Comparison of ENCODE assay signal across 15 cellular contexts in genomic region chr5:76269259-76269958, GRCh38.
DNase-seq lines count a peak whose midpoint lies in the region; ATAC-seq and TF ChIP-seq lines count a peak whose summit lies in the region.
"Had no signal": no experiment of that assay in that cellular context is flagged by ENCODE, and none has a peak within 500 bp of the region (broad histone marks: within the 10 kb centered on the region; RNA-seq: fewer than 3 reads in every experiment).

No MANE protein-coding gene starts in this region.

- ATAC-seq in GM23338 (no peak), HG03108 (IDR thresholded peaks at IDR 0.05; ENCODE audit: unreplicated experiment) (no peak)
- ATAC-seq: CD8-positive, alpha-beta T cell had no signal

- H3K27ac Mint-ChIP-seq in GM23338, result no peak overlapping the region
- H3K27ac Mint-ChIP-seq in activated naive CD4-positive, alpha-beta T cell treated with anti-CD3 and anti-CD28 coated beads, Interleukin-2, amount 10 ng/mL, durations not matched to agents 7 days and 5 days, result peak overlapping the region; percentile 74
- H3K27ac Mint-ChIP-seq: CD8-positive, alpha-beta T cell had no signal

- POLR2A ChIA-PET in SK-N-SH (lab: Yijun Ruan, JAX), result no interaction called here

- H3F3A ChIP-seq in GM23338 (replicated peaks; ENCODE audit: low read depth) (no peaks in the 10 kb centered on the region), SK-N-SH (replicated peaks; ENCODE audit: insufficient read depth) (no peaks in the 10 kb centered on the region)

- H2AFZ ChIP-seq in GM23338 (peak overlapping the region; percentile 81), SK-N-SH (ENCODE audit: low read depth) (no peak overlapping the region)
- H2AFZ ChIP-seq: GM23248 had no signal

- CTCF ChIA-PET in activated naive CD4-positive, alpha-beta T cell treated with anti-CD3 and anti-CD28 coated beads, Interleukin-2, amount 10 ng/mL, durations not matched to agents 7 days and 5 days (lab: Charles Lee), result interaction anchor here (0.9 to 1.8 kb wide), 4 partner anchors 13 to 280 kb away, joined by 3 to 6 read pairs (median 4); no protein-coding TSS in a partner anchor
- CTCF ChIA-PET in SK-N-SH (lab: Yijun Ruan, JAX), result no interaction called here

- H3K4me1 ChIP-seq in GM23338 (ENCODE audit: insufficient read depth) (no peaks in the 10 kb centered on the region; the same call in 1 of the 2 replicates), SK-N-SH (ENCODE audit: control insufficient read depth in 1 of 2, insufficient read depth in 2 of 2, low read depth in 1 of 2, low read length in 1 of 2) (peaks cover 0 to 6% of the 10 kb centered on the region in 2 experiments; a peak in 1 of 4 replicates)

- H3K4me3 Mint-ChIP-seq in GM23338, result no peak overlapping the region
- no peak overlapping the region for H3K4me3 Mint-ChIP-seq in activated naive CD4-positive, alpha-beta T cell treated with anti-CD3 and anti-CD28 coated beads, Interleukin-2, amount 10 ng/mL, durations not matched to agents 7 days and 5 days
- H3K4me3 Mint-ChIP-seq: CD8-positive, alpha-beta T cell had no signal

- H3K9me3 Mint-ChIP-seq in GM23338, result no peaks in the 10 kb centered on the region
- H3K9me3 Mint-ChIP-seq in activated naive CD4-positive, alpha-beta T cell treated with anti-CD3 and anti-CD28 coated beads, Interleukin-2, amount 10 ng/mL, durations not matched to agents 7 days and 5 days, result peaks cover 7% of the 10 kb centered on the region
- H3K9me3 Mint-ChIP-seq: CD8-positive, alpha-beta T cell had no signal

- H3K36me3 ChIP-seq in GM23338 (ENCODE audit: insufficient read depth), result no peaks in the 10 kb centered on the region
- no peaks in the 10 kb centered on the region for H3K36me3 ChIP-seq in SK-N-SH (replicated peaks in 1 of 2; ENCODE audit: control insufficient read depth in 1 of 2, insufficient read depth in 2 of 2, low read length in 1 of 2)
- H3K36me3 ChIP-seq: sigmoid colon, upper lobe of left lung had no signal

- H3K4me2 ChIP-seq in GM23338 (no peak overlapping the region), SK-N-SH (no peak overlapping the region)

- TF ChIP-seq EP300 in SK-N-SH (IDR thresholded peaks at IDR 0.05; ENCODE audit: borderline replicate concordance in 1 of 2, low read depth in 1 of 2, low read length in 1 of 2), result no peak

- H3K9me2 ChIP-seq in GM23338 (ENCODE audit: insufficient read depth), result no peaks in the 10 kb centered on the region
- no peaks in the 10 kb centered on the region for H3K9me2 ChIP-seq in SK-N-SH

- H3K9me3 ChIP-seq in SK-N-SH, result no peaks in the 10 kb centered on the region
- H3K9me3 ChIP-seq: sigmoid colon, upper lobe of left lung had no signal

- H3K4me3 ChIP-seq in GM23338 (no peak overlapping the region), SK-N-SH (ENCODE audit: low read depth in 2 of 2, low read length in 1 of 2) (no peak overlapping the region)
- H3K4me3 ChIP-seq: GM23248, sigmoid colon, upper lobe of left lung had no signal

- H3K79me2 ChIP-seq in GM23338 (replicated peaks; ENCODE audit: insufficient read depth), result no peaks in the 10 kb centered on the region
- no peaks in the 10 kb centered on the region for H3K79me2 ChIP-seq in SK-N-SH (ENCODE audit: insufficient read depth)

- 36% methylated on average over 10 of the region's 10 CpGs for WGBS in SK-N-SH (ENCODE audit: low lambda C conversion rate)

- no peaks in the 10 kb centered on the region for H3K36me3 Mint-ChIP-seq in GM23338 (ENCODE audit: low read depth)
- H3K36me3 Mint-ChIP-seq in activated naive CD4-positive, alpha-beta T cell treated with anti-CD3 and anti-CD28 coated beads, Interleukin-2, amount 10 ng/mL, durations not matched to agents 7 days and 5 days, result peaks cover 4% of the 10 kb centered on the region
- H3K36me3 Mint-ChIP-seq: CD8-positive, alpha-beta T cell had no signal

- H3K4me1 Mint-ChIP-seq in GM23338, result peaks cover 20% of the 10 kb centered on the region
- peaks cover 23% of the 10 kb centered on the region for H3K4me1 Mint-ChIP-seq in activated naive CD4-positive, alpha-beta T cell treated with anti-CD3 and anti-CD28 coated beads, Interleukin-2, amount 10 ng/mL, durations not matched to agents 7 days and 5 days

- TF ChIP-seq RAD21 in SK-N-SH (IDR thresholded peaks at IDR 0.05; ENCODE audit: low read length), result no peak

- H3K9ac ChIP-seq in SK-N-SH, result no peak overlapping the region
- H3K9ac ChIP-seq: GM23248 had no signal

- no peaks in the 10 kb centered on the region for H3K27me3 Mint-ChIP-seq in GM23338 (ENCODE audit: insufficient read depth, low read depth, poor library complexity)
- peaks cover 12% of the 10 kb centered on the region for H3K27me3 Mint-ChIP-seq in activated naive CD4-positive, alpha-beta T cell treated with anti-CD3 and anti-CD28 coated beads, Interleukin-2, amount 10 ng/mL, durations not matched to agents 7 days and 5 days

- no peaks in the 10 kb centered on the region for H3K27me3 ChIP-seq in GM23338 (ENCODE audit: insufficient read depth)
- no peaks in the 10 kb centered on the region for H3K27me3 ChIP-seq in SK-N-SH (ENCODE audit: insufficient read depth)
- H3K27me3 ChIP-seq: upper lobe of left lung had no signal

- peak; percentile 10 to 30 for DNase-seq in activated CD4-positive, alpha-beta T cell treated with anti-CD3 and anti-CD28 coated beads for 24 hours (ENCODE audit: low read depth in 2 of 2)
- no peak for DNase-seq in activated CD4-positive, alpha-beta T cell treated with anti-CD3 and anti-CD28 coated beads for 4 hours
- DNase-seq in GM23338 (ENCODE audit: low spot score) (no peak), SK-N-SH (no peak), AG20443 (ENCODE audit: low spot score) (no peak)
- DNase-seq in activated naive CD4-positive, alpha-beta T cell treated with anti-CD3 and anti-CD28 coated beads, Interleukin-2, amount 10 ng/mL, durations not matched to agents 7 days and 5 days, result peak; percentile 28
- DNase-seq in stimulated activated CD4-positive, alpha-beta T cell treated with anti-CD3 and anti-CD28 coated beads, Interleukin-4, amount 100 ng/mL, for 24 hours, result peak; percentile 58
- DNase-seq: CD8-positive, alpha-beta T cell; cortex of kidney; glutamatergic neuron; NCI-H774; sigmoid colon; upper lobe of left lung had no signal

- no peak for TF ChIP-seq CTCF in GM23338 (conservative IDR thresholded peaks at IDR 0.05; ENCODE audit: low read depth in 2 of 2)
- TF ChIP-seq CTCF in SK-N-SH (IDR thresholded peaks at IDR 0.05), result no peak

- H4K20me1 ChIP-seq in GM23338 (replicated peaks; ENCODE audit: insufficient read depth), result no peaks in the 10 kb centered on the region
- H4K20me1 ChIP-seq in SK-N-SH (ENCODE audit: insufficient read depth), result no peaks in the 10 kb centered on the region

- H3K27ac ChIP-seq in GM23338 (ENCODE audit: low read depth) (no peak overlapping the region), SK-N-SH (ENCODE audit: low read depth in 2 of 2, low read length in 1 of 2) (no peak overlapping the region)
- H3K27ac ChIP-seq: GM23248, sigmoid colon, upper lobe of left lung had no signal

TF ChIP-seq in GM23338, 12 proteins besides CTCF, POLR2A, EP300 and RAD21:
- TF ChIP-seq NANOG (IDR thresholded peaks at IDR 0.05; ENCODE audit: borderline replicate concordance) (no peak), POLR2AphosphoS5 (IDR thresholded peaks at IDR 0.05; ENCODE audit: low read depth) (no peak), STAT1 (IDR thresholded peaks at IDR 0.05; ENCODE audit: unreplicated experiment) (no peak), EZH2 (IDR thresholded peaks at IDR 0.05; ENCODE audit: low read depth, unreplicated experiment) (no peak), ZNF331 (CRISPR knock-in tag; IDR thresholded peaks at IDR 0.05; ENCODE audit: low read depth) (no peak), CREB1 (CRISPR knock-in tag; IDR thresholded peaks at IDR 0.05; ENCODE audit: low read depth) (no peak)

TF ChIP-seq in SK-N-SH, 30 proteins besides CTCF, POLR2A, EP300 and RAD21:
- TF ChIP-seq MXI1 (IDR thresholded peaks at IDR 0.05; ENCODE audit: low read depth, low read length), result no peak
- no peak for TF ChIP-seq POLR2AphosphoS5 (IDR thresholded peaks at IDR 0.05; ENCODE audit: low read depth, low read length)
- TF ChIP-seq REST (IDR thresholded peaks at IDR 0.05; ENCODE audit: low read depth, low read length), result no peak

Comparison
In these comparisons a context has a peak if more than half of its experiments do, and no peak if none do; other contexts are left out.
1. DNase-seq: peak in activated CD4-positive, alpha-beta T cell treated with anti-CD3 and anti-CD28 coated beads for 24 hours (2 of 2), activated naive CD4-positive, alpha-beta T cell treated with anti-CD3 and anti-CD28 coated beads, Interleukin-2, amount 10 ng/mL, durations not matched to agents 7 days and 5 days (single experiment) and stimulated activated CD4-positive, alpha-beta T cell treated with anti-CD3 and anti-CD28 coated beads, Interleukin-4, amount 100 ng/mL, for 24 hours (single experiment); none in activated CD4-positive, alpha-beta T cell treated with anti-CD3 and anti-CD28 coated beads for 4 hours (0 of 2), GM23338 (single experiment), SK-N-SH (single experiment) and AG20443 (single experiment).